1 cellular context compared by ENCODE assay signal in the genomic region with DNA sequence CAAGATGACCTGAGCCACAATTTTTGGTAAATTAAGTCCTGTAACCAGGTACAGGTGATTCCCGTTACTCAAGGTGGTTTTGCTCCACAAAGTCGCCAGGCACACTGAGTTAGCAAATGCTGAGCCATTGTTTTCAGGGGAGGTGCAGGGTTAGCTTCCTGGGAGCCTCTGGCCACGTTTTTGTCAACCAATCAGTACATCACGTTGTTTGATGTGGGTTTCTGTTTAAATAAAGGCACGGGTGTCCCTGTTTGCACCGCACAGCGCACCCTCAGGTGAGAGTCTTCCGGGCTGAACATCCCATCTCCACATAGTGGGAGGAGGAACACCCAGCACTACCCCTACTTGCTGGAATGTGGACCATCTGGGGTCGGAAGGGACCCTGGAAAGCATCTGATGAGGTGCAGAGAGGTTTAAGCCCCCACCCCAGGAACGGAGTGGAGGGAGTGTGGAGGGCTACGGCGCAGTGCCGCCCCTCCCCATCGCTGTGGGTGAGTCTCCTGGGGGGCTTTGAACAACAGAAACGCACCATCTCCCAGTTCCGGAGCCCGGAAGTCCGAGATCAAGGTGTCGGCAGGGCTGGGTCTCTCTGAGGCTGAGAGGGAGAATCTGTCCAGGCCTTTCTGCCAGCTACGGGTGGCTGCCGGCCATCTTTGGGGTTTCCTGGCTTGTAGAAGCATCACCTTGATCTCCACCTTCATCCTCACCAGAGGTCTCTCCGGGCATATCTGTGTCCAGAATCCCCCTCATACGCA.
TF ChIP-seq lines count a peak whose summit lies in the region.

No MANE protein-coding gene starts in this region.

TF ChIP-seq in K562, 482 proteins besides CTCF, POLR2A, EP300 and RAD21:
- TF ChIP-seq CBX8 (IDR thresholded peaks at IDR 0.05; ENCODE audit: borderline replicate concordance, extremely low read depth, low read depth, low read length, poor library complexity, severe bottlenecking) (no peak), HDAC8 (tag; IDR thresholded peaks at IDR 0.05) (no peak), EZH2 (IDR thresholded peaks at IDR 0.05; ENCODE audit: borderline replicate concordance, low read depth, low read length) (0 out of 2 replicates have a peak, but pooled peaks have one; percentile 18)
